In genomic region chr9:133121200-133122166, GRCh38 we compare ENCODE assay signal across 8 cellular contexts.
DNase-seq lines count a peak whose midpoint lies in the region; ATAC-seq and TF ChIP-seq lines count a peak whose summit lies in the region.

TSS of gene RALGDS (minus strand) at chr9:133121240. CDS start at chr9:133121154, 86 bp downstream.

- no peak for TF ChIP-seq CTCF in 22Rv1 (IDR thresholded peaks at IDR 0.05)

- ATAC-seq in GM18858 (IDR thresholded peaks at IDR 0.05; ENCODE audit: unreplicated experiment) = peak; percentile 35
- ATAC-seq in HG03103 (IDR thresholded peaks at IDR 0.05; ENCODE audit: low read depth, unreplicated experiment) = peak; percentile 54

- DNase-seq in NCI-H226 = peak; percentile 71
- DNase-seq in activated CD4-positive, CD25-positive, alpha-beta regulatory T cell treated with anti-CD3 and anti-CD28 coated beads, Interleukin-2, amount 50 U/mL, for 16 hours (ENCODE audit: low read depth, low spot score) = peak; percentile 85
- DNase-seq in caudate nucleus (lab: John Stamatoyannopoulos, UW) = peak in 60 of 61 donors; percentile 42 to 96 (median 89)
- DNase-seq in iris pigment epithelial cell (ENCODE audit: low read depth) = peak; percentile 83
- peak; percentile 75 to 89 for DNase-seq in stimulated activated CD4-positive, alpha-beta T cell treated with anti-CD3 and anti-CD28 coated beads, Interleukin-12 subunit alpha, Interleukin-12 subunit beta, amount 100 ng/mL, for 24 hours (ENCODE audit: low read depth in 2 of 2)

- peak within 1 kb of the TSS; percentile 51 for H3K27ac ChIP-seq in 22Rv1
- peak within 1 kb of the TSS; percentile 96 for H3K27ac ChIP-seq in caudate nucleus (ENCODE audit: low read depth, low read length)

Comparison
In these comparisons a context has a peak if more than half of its experiments do, and no peak if none do; other contexts are left out.
1. Peak in every context shown above with its lines: DNase-seq, ATAC-seq and H3K27ac ChIP-seq.